ENCODE assay signal across 16 cellular contexts in the genomic region with DNA sequence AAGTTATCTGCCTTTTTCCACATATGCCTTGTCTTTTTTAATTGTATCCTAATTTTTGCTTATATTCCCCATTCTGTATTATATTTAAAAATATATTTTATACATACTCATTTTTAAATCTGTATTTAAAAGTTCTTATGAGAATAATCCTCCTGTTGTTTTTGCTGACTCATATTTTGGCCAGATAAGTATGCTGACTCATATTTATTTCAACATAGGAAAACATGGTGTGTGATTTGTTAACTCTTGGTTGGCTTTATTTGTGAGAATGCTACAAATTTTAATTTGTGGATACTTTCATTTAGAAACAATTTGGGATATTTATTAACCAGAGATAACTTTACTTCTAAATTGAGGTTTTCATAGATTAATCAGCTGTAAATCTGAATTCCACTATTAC.
DNase-seq lines count a peak whose midpoint lies in the region; ATAC-seq, FAIRE-seq and TF ChIP-seq lines count a peak whose summit lies in the region.
"Had no signal": no experiment of that assay in that cellular context is flagged by ENCODE, and none has a peak within 500 bp of the region (broad histone marks: within the 10 kb centered on the region; RNA-seq: fewer than 3 reads in every experiment).

No MANE protein-coding gene starts in this region.

- CTCF ChIA-PET in A673 (lab: Charles Lee): no interaction called here

- TF ChIP-seq EP300 in ovary (IDR thresholded peaks at IDR 0.05): no peak

- intact Hi-C loops in A673 (cut with micrococcal nuclease; ENCODE audit: unreplicated experiment): no loop called here
- intact Hi-C loops in ovary (cut with DNase I): no loop called here

- H3K4me3 ChIP-seq in A673 (ENCODE audit: low read depth, low read length, poor library complexity, severe bottlenecking) (no peak overlapping the region), astrocyte of the spinal cord (ENCODE audit: low read depth, low read length) (no peak overlapping the region), fibroblast of villous mesenchyme (ENCODE audit: low read depth, low read length) (no peak overlapping the region), ovary (no peak overlapping the region)
- H3K4me3 ChIP-seq: colonic mucosa, esophagus squamous epithelium, stomach had no signal

- POLR2A ChIA-PET in A673 (lab: Charles Lee; ENCODE audit: low non-redundant PET): no interaction called here

- in situ Hi-C loops in astrocyte of the spinal cord (cut with HindIII; ENCODE audit: low sequenced_read_pairs): no loop called here

- TF ChIP-seq CTCF in A673 (conservative IDR thresholded peaks at IDR 0.05; ENCODE audit: low read depth, low read length) (no peak), astrocyte of the spinal cord (IDR thresholded peaks at IDR 0.05; ENCODE audit: low read depth, low read length) (no peak), fibroblast of villous mesenchyme (IDR thresholded peaks at IDR 0.05; ENCODE audit: insufficient read depth, low read depth, low read length) (no peak), ovary (IDR thresholded peaks at IDR 0.05) (no peak)

- BruUV-seq in A673 (replicated peaks; lab: Mats Ljungman, UMichigan): no TSS peak

- DNase-seq in A673 (ENCODE audit: low spot score): peak; percentile 38
- DNase-seq in HTR-8/SVneo (ENCODE audit: insufficient read length, low spot score): peak; percentile 5
- peak; percentile 72 for DNase-seq in astrocyte of the spinal cord (ENCODE audit: low read depth, low spot score)
- peak; percentile 19 for DNase-seq in fibroblast of villous mesenchyme (ENCODE audit: low read depth)
- DNase-seq in ovary: no peak
- no peak for DNase-seq in activated CD4-positive, CD25-positive, alpha-beta regulatory T cell (lab: John Stamatoyannopoulos, UW)
- DNase-seq in effector CD8-positive, alpha-beta T cell (lab: John Stamatoyannopoulos, UW): no peak
- DNase-seq: activated CD8-positive, alpha-beta memory T cell treated with anti-CD3 and anti-CD28 coated beads, Interleukin-2, amount 50 U/mL, for 48 hours; activated naive CD4-positive, alpha-beta T cell treated with anti-CD3 and anti-CD28 coated beads, Interleukin-2, amount 50 U/mL, for 16 hours; Caco-2; colonic mucosa; esophagus squamous epithelium; NCI-H1105; NCI-H2227 treated with DMSO at 0.1 percent for 48 hours; stomach had no signal

- H3K27me3 ChIP-seq in A673 (replicated peaks; ENCODE audit: insufficient read depth, low read depth, low read length, poor library complexity) (no peaks in the 10 kb centered on the region), ovary (no peaks in the 10 kb centered on the region)
- H3K27me3 ChIP-seq: colonic mucosa, esophagus squamous epithelium, stomach had no signal

- FAIRE-seq in HTR-8/SVneo (lab: Jason Lieb, UNC): no peak

- H3K27ac ChIP-seq in A673 (ENCODE audit: low read depth, low read length, poor library complexity, severe bottlenecking) (no peak overlapping the region), ovary (no peak overlapping the region)
- H3K27ac ChIP-seq: colonic mucosa, esophagus squamous epithelium, stomach had no signal

- ATAC-seq in HG02588 (IDR thresholded peaks at IDR 0.05; ENCODE audit: unreplicated experiment): no peak

- H3K36me3 ChIP-seq in A673 (ENCODE audit: insufficient read depth, low read length, poor library complexity, severe bottlenecking): no peaks in the 10 kb centered on the region
- H3K36me3 ChIP-seq in ovary: no peaks in the 10 kb centered on the region
- H3K36me3 ChIP-seq: colonic mucosa, esophagus squamous epithelium, stomach had no signal

- H3K9me3 ChIP-seq in A673 (ENCODE audit: low read depth, low read length, poor library complexity, severe bottlenecking) (no peaks in the 10 kb centered on the region), ovary (no peaks in the 10 kb centered on the region)
- H3K9me3 ChIP-seq: Caco-2, colonic mucosa, esophagus squamous epithelium, stomach had no signal

- no peaks in the 10 kb centered on the region for H3K4me1 ChIP-seq in A673 (ENCODE audit: insufficient read depth, low read length, poor library complexity, severe bottlenecking)
- H3K4me1 ChIP-seq in ovary (ENCODE audit: insufficient read depth): no peaks in the 10 kb centered on the region
- H3K4me1 ChIP-seq: Caco-2, colonic mucosa, esophagus squamous epithelium, stomach had no signal

- TF ChIP-seq POLR2A in ovary (IDR thresholded peaks at IDR 0.05): no peak

Comparison
In these comparisons a context has a peak if more than half of its experiments do, and no peak if none do; other contexts are left out.
1. DNase-seq: peak in A673 (single experiment), HTR-8/SVneo (single experiment), astrocyte of the spinal cord (single experiment) and fibroblast of villous mesenchyme (single experiment); none in ovary (0 of 5), activated CD4-positive, CD25-positive, alpha-beta regulatory T cell (0 of 4) and effector CD8-positive, alpha-beta T cell (single experiment).